Comparison of ENCODE assay signal across 8 cellular contexts in the genomic region with DNA sequence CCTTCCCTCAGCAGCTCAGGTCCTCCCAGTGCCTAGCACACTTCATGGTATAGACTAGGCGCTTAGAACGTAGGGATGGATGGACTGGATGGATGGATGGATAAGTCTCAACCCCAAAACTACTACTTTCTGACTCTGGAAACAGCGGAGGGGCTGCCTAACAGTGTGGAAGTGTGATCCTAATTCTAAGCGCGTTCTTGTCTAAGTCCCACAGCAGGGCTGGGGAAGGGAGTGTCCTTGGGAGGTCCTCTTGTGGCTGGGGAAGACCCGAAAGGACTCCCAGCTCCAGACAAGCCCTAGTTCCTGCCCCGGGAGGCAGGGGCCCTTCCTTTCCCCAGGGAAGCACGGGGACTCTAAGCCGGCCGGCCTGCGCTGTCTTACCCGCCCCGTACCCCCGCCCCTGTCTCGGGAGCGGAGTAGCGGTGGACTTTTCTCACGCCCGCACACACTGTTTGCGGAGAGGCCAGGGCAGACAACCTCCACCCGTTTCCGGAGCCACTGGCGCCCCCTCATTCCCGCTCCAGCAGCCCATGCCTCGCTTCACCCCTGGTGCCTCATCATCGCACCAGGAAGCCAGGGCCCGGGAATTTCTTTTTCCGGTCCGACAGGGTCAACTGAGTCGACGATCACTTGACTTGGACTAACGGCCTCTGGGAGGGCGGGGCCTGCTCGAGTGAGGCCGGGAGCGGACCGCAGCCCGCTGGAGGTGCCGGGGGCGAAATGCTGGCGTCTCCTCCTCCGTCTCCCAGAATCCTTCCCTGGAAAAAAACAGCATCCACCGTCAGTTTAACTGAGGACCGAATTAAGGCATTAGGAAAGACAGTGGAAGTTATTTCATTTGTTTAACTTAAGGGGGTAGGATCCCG.
DNase-seq lines count a peak whose midpoint lies in the region; ATAC-seq, FAIRE-seq and TF ChIP-seq lines count a peak whose summit lies in the region.

No MANE protein-coding gene starts in this region.

- no peak overlapping the region for H2BK5ac ChIP-seq in H9 (ENCODE audit: insufficient read length, low read length)

- no peak overlapping the region for H4K91ac ChIP-seq in H9 (ENCODE audit: insufficient read length, low read depth, low read length)

- H3K36me3 Mint-ChIP-seq in H9 (ENCODE audit: insufficient read depth in 1 of 3, low read depth in 3 of 3), result no peaks in the 10 kb centered on the region

- ATAC-seq in left cardiac atrium (peak; percentile 96), pancreas (peak; percentile 94 to 98 (median 96)), GM18520 (IDR thresholded peaks at IDR 0.05; ENCODE audit: unreplicated experiment) (no peak)

- H3K4ac ChIP-seq in H9 (ENCODE audit: low read depth, low read length), result no peak overlapping the region

- H3K36me3 ChIP-seq in pancreas (no peaks in the 10 kb centered on the region), vagina (no peaks in the 10 kb centered on the region)

- no peaks in the 10 kb centered on the region for H3K27me3 ChIP-seq in H9 (ENCODE audit: insufficient read depth, low read length)
- H3K27me3 ChIP-seq in pancreas, result no peaks in the 10 kb centered on the region
- H3K27me3 ChIP-seq in vagina, result no peaks in the 10 kb centered on the region

- H3K4me1 Mint-ChIP-seq in H9, result peaks cover 15 to 20% of the 10 kb centered on the region in 2 experiments

- H3K27ac ChIP-seq in H9 (ENCODE audit: insufficient read length, low read depth, low read length), result no peak overlapping the region
- H3K27ac ChIP-seq in angular gyrus (ENCODE audit: low read depth, low read length), result peak overlapping the region; percentile 34
- H3K27ac ChIP-seq in pancreas, result peak overlapping the region in 2 of 4 donors; percentile 52 to 65
- peak overlapping the region; percentile 80 for H3K27ac ChIP-seq in vagina

- no peak overlapping the region for H3K23ac ChIP-seq in H9 (ENCODE audit: insufficient read length, low read depth, low read length)

- no peaks in the 10 kb centered on the region for H3K79me1 ChIP-seq in H9 (ENCODE audit: insufficient read depth, low read depth, low read length, poor library complexity, severe bottlenecking)

- FAIRE-seq in pancreas (lab: Jason Lieb, UNC), result peak; percentile 53

- H3K27ac Mint-ChIP-seq in H9, result peak overlapping the region; percentile 80 to 96 (median 87); a peak in 4 of 7 replicates

- H3K23me2 ChIP-seq in H9 (ENCODE audit: insufficient read length, low read depth, low read length, poor library complexity, severe bottlenecking), result peaks cover 5% of the 10 kb centered on the region

- no peak overlapping the region for H2AK5ac ChIP-seq in H9 (ENCODE audit: insufficient read length, low read length)

- no peak overlapping the region for H2BK15ac ChIP-seq in H9 (ENCODE audit: low read depth, low read length)

- H3K9me3 ChIP-seq in H9 (ENCODE audit: control insufficient read depth, low read depth, low read length), result no peaks in the 10 kb centered on the region
- no peaks in the 10 kb centered on the region for H3K9me3 ChIP-seq in pancreas
- H3K9me3 ChIP-seq in vagina, result no peaks in the 10 kb centered on the region

- H3K4me3 Mint-ChIP-seq in H9, result peak overlapping the region; percentile 75 to 81

- no peak overlapping the region for H2BK120ac ChIP-seq in H9 (ENCODE audit: low read depth, low read length, poor library complexity, severe bottlenecking)

- intact Hi-C loops in left cardiac atrium (cut with DNase I) (no loop called here), pancreas (cut with DNase I) (no loop called here), vagina (cut with DNase I) (loop anchor here (10.0 kb wide), 1 partner anchor 801 kb away; no protein-coding TSS in a partner anchor)

- no peak overlapping the region for H3K56ac ChIP-seq in H9 (ENCODE audit: insufficient read length, low read depth, low read length)

- H3T11ph ChIP-seq in H9 (ENCODE audit: low read length), result no peak overlapping the region

- H3K27me3 Mint-ChIP-seq in H9 (ENCODE audit: low read depth), result peaks cover 5% of the 10 kb centered on the region

- H3K14ac ChIP-seq in H9 (ENCODE audit: insufficient read depth, low read length), result peak overlapping the region; percentile 78; the same call in 1 of the 2 replicates

- no peaks in the 10 kb centered on the region for H3K9me3 Mint-ChIP-seq in H9

- H3K18ac ChIP-seq in H9 (ENCODE audit: insufficient read length, low read depth, low read length), result peak overlapping the region; percentile 69

- no peaks in the 10 kb centered on the region; the same call in 1 of the 2 replicates for H3K4me1 ChIP-seq in H9 (ENCODE audit: insufficient read depth, low read length)
- H3K4me1 ChIP-seq in pancreas, result no peaks in the 10 kb centered on the region
- H3K4me1 ChIP-seq in vagina, result no peaks in the 10 kb centered on the region

- TF ChIP-seq CTCF in H9 (conservative IDR thresholded peaks at IDR 0.05) (no peak), pancreas (IDR thresholded peaks at IDR 0.05) (no peak), vagina (IDR thresholded peaks at IDR 0.05) (no peak)

- no peak overlapping the region for H2BK12ac ChIP-seq in H9 (ENCODE audit: insufficient read length, low read depth, low read length)

- TF ChIP-seq POLR2A in vagina (IDR thresholded peaks at IDR 0.05), result no peak

- H4K20me1 ChIP-seq in H9 (ENCODE audit: control insufficient read depth, insufficient read depth, insufficient read length), result no peaks in the 10 kb centered on the region

- H4K5ac ChIP-seq in H9 (ENCODE audit: insufficient read length, low read depth, low read length), result no peak overlapping the region

- H3K79me2 ChIP-seq in H9 (ENCODE audit: insufficient read depth, low read length), result no peaks in the 10 kb centered on the region

- DNase-seq in COR-L47 (lab: John Stamatoyannopoulos, UW) (peak; percentile 72), H9 (peak; percentile 91), OCI-M2 (lab: John Stamatoyannopoulos, UW; ENCODE audit: unreplicated experiment) (peak; percentile 40), left cardiac atrium (peak; percentile 90), pancreas (peak; percentile 82 to 93 (median 84)), vagina (ENCODE audit: extremely low spot score in 2 of 2) (no peak)

- peak overlapping the region; percentile 20 for H3K9ac ChIP-seq in H9 (ENCODE audit: extremely low read depth, insufficient read length, low read length)

- no peak overlapping the region for H2AFZ ChIP-seq in H9 (ENCODE audit: low read length)

- peak overlapping the region; percentile 36 for H3K4me2 ChIP-seq in H9 (ENCODE audit: insufficient read depth, insufficient read length, low read length)

- H2BK20ac ChIP-seq in H9 (ENCODE audit: low read depth, low read length, poor library complexity, severe bottlenecking), result no peak overlapping the region

- WGBS in H9 (ENCODE audit: extremely low coverage, insufficient read length, low lambda C conversion rate), result no CpG with 5 or more reads among the region's 45 CpGs
- 11 to 13% methylated on average over 39 to 45 of the region's 45 CpGs for WGBS in pancreas, 2 donors

- H3K4me3 ChIP-seq in pancreas, result peak overlapping the region; percentile 18 to 53 (median 34)
- H3K4me3 ChIP-seq in vagina, result peak overlapping the region; percentile 47 to 56

- H4K8ac ChIP-seq in H9 (replicated peaks; ENCODE audit: insufficient read length, low read depth, low read length), result no peak overlapping the region

Comparison
In these comparisons a context has a peak if more than half of its experiments do, and no peak if none do; other contexts are left out.
1. DNase-seq: peak in COR-L47 (single experiment), H9 (single experiment), OCI-M2 (single experiment), left cardiac atrium (single experiment) and pancreas (6 of 6); none in vagina (0 of 2).